In genomic region chr10:89894051-89894450, GRCh38 we compare ENCODE assay signal across 16 cellular contexts.
"Had no signal": no experiment of that assay in that cellular context is flagged by ENCODE, and none has a peak within 500 bp of the region (broad histone marks: within the 10 kb centered on the region; RNA-seq: fewer than 3 reads in every experiment).

No MANE protein-coding gene starts in this region.

- DNase-seq: islet precursor cell; left ventricle myocardium inferior; mesendoderm; naive thymus-derived CD4-positive, alpha-beta T cell; ovary; right lobe of liver; stimulated activated CD4-positive, alpha-beta T cell treated with anti-CD3 and anti-CD28 coated beads, Interleukin-1b, Interleukin-23, amount 100 ng/mL, for 48 hours; stimulated activated CD4-positive, alpha-beta T cell treated with anti-CD3 and anti-CD28 coated beads, Interleukin-2, amount 100 ng/mL, for 48 hours; stimulated activated naive CD4-positive, alpha-beta T cell; substantia nigra; uterus had no signal

- H3K36me3 ChIP-seq: left ventricle myocardium inferior, ovary, right atrium auricular region, right lobe of liver, tibial nerve, uterus had no signal

- H3K4me1 ChIP-seq: left ventricle myocardium inferior, right atrium auricular region, right lobe of liver, uterus had no signal

- H3K9me3 ChIP-seq: ovary, right atrium auricular region, right lobe of liver, uterus had no signal

- ATAC-seq: naive thymus-derived CD4-positive, alpha-beta T cell; natural killer cell treated with Interleukin-12 subunit alpha and Interleukin-12 subunit beta and Interleukin-15 and Interleukin-18, amount 100 ng/mL, for 72 hours; right lobe of liver had no signal

- H3K4me3 ChIP-seq: left ventricle myocardium inferior, lung, ovary, right atrium auricular region, right lobe of liver, smooth muscle cell, tibial nerve, uterus had no signal
